12 cellular contexts compared by ENCODE assay signal in genomic region chr2:36695746-36696415, GRCh38. TPM values are rescaled to one million over a fixed set of nuclear protein-coding genes. Genes with fewer than 3 reads are reported as not detected.
DNase-seq lines count a peak whose midpoint lies in the region; ATAC-seq, FAIRE-seq and TF ChIP-seq lines count a peak whose summit lies in the region.
"Had no signal": no experiment of that assay in that cellular context is flagged by ENCODE, and none has a peak within 500 bp of the region (broad histone marks: within the 10 kb centered on the region; RNA-seq: fewer than 3 reads in every experiment).

No MANE protein-coding gene starts in this region.

- TF ChIP-seq CTCF in bronchial epithelial cell (IDR thresholded peaks at IDR 0.05; ENCODE audit: insufficient read depth, low read length, severe bottlenecking) = peak; percentile 13

- no peak for TF ChIP-seq POLR2A in GM12891 (IDR thresholded peaks at IDR 0.05; ENCODE audit: low read depth, low read length)

- ATAC-seq in GM18511 (IDR thresholded peaks at IDR 0.05; ENCODE audit: unreplicated experiment) = no peak
- ATAC-seq in left colon = no peak
- ATAC-seq: natural killer cell had no signal

- H3K4me3 ChIP-seq in bronchial epithelial cell (ENCODE audit: low read depth, low read length) = no peak overlapping the region

- H3K36me3 ChIP-seq in bronchial epithelial cell (ENCODE audit: control insufficient read depth, insufficient read depth, low read length) = no peaks in the 10 kb centered on the region
- H3K36me3 ChIP-seq: ascending aorta had no signal

- DNase-seq in AG20443 (ENCODE audit: low spot score) (peak; percentile 78), HS-5 (ENCODE audit: low read depth) (peak; percentile 51), bronchial epithelial cell (ENCODE audit: low read depth) (peak; percentile 85), islet precursor cell (peak; percentile 62), GM12891 (ENCODE audit: insufficient read length, low spot score) (no peak), NCI-H146 treated with DMSO at 0.1 percent for 48 hours (lab: John Stamatoyannopoulos, UW; ENCODE audit: unreplicated experiment) (no peak), left colon (no peak)
- DNase-seq: activated CD4-positive, alpha-beta T cell treated with anti-CD3 and anti-CD28 coated beads, Interleukin-2, amount 50 U/mL, for 48 hours; natural killer cell had no signal

- intact Hi-C loops in left colon (cut with DNase I, micrococcal nuclease) = no loop called here

- FAIRE-seq in bronchial epithelial cell (lab: Jason Lieb, UNC) (no peak), GM12891 (lab: Jason Lieb, UNC) (no peak)
- FAIRE-seq: urothelium cell line had no signal

- H3K27me3 ChIP-seq in bronchial epithelial cell (ENCODE audit: control insufficient read depth, insufficient read depth, low read length) = no peaks in the 10 kb centered on the region
- H3K27me3 ChIP-seq: ascending aorta had no signal

TF ChIP-seq in GM12891, 5 proteins besides CTCF, POLR2A, EP300 and RAD21:
- no peak for TF ChIP-seq SPI1 (IDR thresholded peaks at IDR 0.05; ENCODE audit: low read depth, low read length)

RNA-seq across cellular contexts. Expression of gene VIT, which starts 0.6 kb away (rescaled TPM):
- total RNA-seq in bronchial epithelial cell = not detected in 2 replicates
- polyA plus RNA-seq in GM12891 (2012; ENCODE audit: low read depth, missing spikeins) = not detected
- total RNA-seq in left colon = 1 to 10 TPM in 1 of 2 donors, under 1 TPM in 1; 0.50 to 1.3 TPM

Comparison
In these comparisons a context has a peak if more than half of its experiments do, and no peak if none do; other contexts are left out.
1. DNase-seq: peak in AG20443 (single experiment), HS-5 (single experiment), bronchial epithelial cell (single experiment) and islet precursor cell (single experiment); none in GM12891 (single experiment), NCI-H146 treated with DMSO at 0.1 percent for 48 hours (single experiment) and left colon (0 of 2).